ENCODE assay signal across 8 cellular contexts in the genomic region with DNA sequence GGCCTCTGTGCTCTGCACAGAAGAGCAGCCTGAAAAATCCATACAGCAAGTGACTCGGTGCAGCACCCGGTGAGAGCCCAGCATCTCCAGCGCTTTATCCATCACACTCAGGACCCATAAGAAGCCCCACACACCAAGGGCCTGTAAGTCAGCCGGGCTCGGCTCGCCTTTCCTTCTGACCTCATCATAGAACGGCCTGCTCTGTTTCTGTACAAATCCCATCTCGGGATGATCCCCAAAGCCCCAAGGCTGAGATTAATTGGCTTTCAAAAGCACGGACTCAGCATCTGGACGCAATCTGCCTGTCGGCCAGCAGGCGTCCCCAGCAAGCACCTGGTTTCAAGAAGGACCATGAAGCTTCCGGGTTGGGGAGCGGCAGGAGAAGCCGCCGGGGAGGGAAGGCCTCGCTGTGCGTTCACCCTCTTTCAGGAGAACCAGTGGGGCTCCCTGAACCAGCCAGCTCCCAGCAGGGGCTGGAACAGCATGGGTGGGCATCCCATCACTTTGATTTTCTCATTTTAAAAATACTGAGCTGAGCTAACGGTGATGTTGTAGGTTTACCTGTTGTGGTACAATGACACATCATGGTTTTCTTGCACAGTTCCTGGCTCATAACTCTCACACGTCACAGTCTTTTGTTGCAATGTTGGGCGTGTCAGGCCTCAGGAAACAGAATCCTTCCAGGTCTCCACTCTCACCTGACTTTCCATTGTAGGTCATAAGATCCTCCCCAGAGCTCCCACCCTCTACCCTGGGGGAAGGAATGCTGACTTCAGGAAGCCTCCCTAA. TPM values are rescaled to one million over a fixed set of nuclear protein-coding genes. Genes with fewer than 3 reads are reported as not detected.
DNase-seq lines count a peak whose midpoint lies in the region; ATAC-seq, FAIRE-seq and TF ChIP-seq lines count a peak whose summit lies in the region.

No MANE protein-coding gene starts in this region.

- H3K9ac ChIP-seq in keratinocyte (ENCODE audit: control insufficient read depth, extremely low read depth, insufficient read depth, low read length) = peak overlapping the region; percentile 82

- CTCF ChIA-PET in WTC11 (lab: Charles Lee) = interaction anchor here (0.6 to 1.2 kb wide), 26 partner anchors 8 to 348 kb away, joined by 3 to 11 read pairs (median 4); partner anchors contain the start of genes CENPX, DCXR and LRRC45

- POLR2A ChIA-PET in WTC11 (lab: Charles Lee) = no interaction called here

- H3K4me3 Mint-ChIP-seq in WTC11 = no peak overlapping the region

- ATAC-seq in HG03095 (IDR thresholded peaks at IDR 0.05; ENCODE audit: unreplicated experiment) = peak; percentile 73
- ATAC-seq in WTC11 = peak; percentile 91

- H3K9me3 Mint-ChIP-seq in WTC11 = no peaks in the 10 kb centered on the region

- no peaks in the 10 kb centered on the region for H4K20me1 ChIP-seq in keratinocyte (ENCODE audit: control insufficient read depth, extremely low read depth, insufficient read depth, low read length)

- H3K4me2 ChIP-seq in keratinocyte (ENCODE audit: control insufficient read depth, extremely low read depth, insufficient read depth, low read depth, low read length) = peak overlapping the region; percentile 85

- no peaks in the 10 kb centered on the region for H3K9me3 ChIP-seq in keratinocyte (ENCODE audit: control insufficient read depth, low read depth, low read length)

- no peaks in the 10 kb centered on the region for H3K36me3 Mint-ChIP-seq in WTC11

- no peak overlapping the region for H3K27ac Mint-ChIP-seq in WTC11

- DNase-seq in ELF-1 (ENCODE audit: low read depth, low spot score) (peak; percentile 92), NCI-H2227 treated with DMSO at 0.1 percent for 48 hours (lab: John Stamatoyannopoulos, UW) (peak; percentile 65), WTC11 (ENCODE audit: low spot score) (peak; percentile 78), cardiac fibroblast (ENCODE audit: low read depth in 2 of 2) (peak; percentile 92), keratinocyte (ENCODE audit: low read depth, low spot score) (peak; percentile 89), 8988T (no peak)
- DNase-seq in stimulated activated CD4-positive, alpha-beta T cell treated with anti-CD3 and anti-CD28 coated beads, Interleukin-12 subunit alpha, Interleukin-12 subunit beta, amount 100 ng/mL, for 24 hours (ENCODE audit: low read depth in 2 of 2) = peak; percentile 49 to 70

- H3K27me3 ChIP-seq in keratinocyte (ENCODE audit: control insufficient read depth, extremely low read depth, insufficient read depth, low read length) = no peaks in the 10 kb centered on the region

- FAIRE-seq in keratinocyte (lab: Jason Lieb, UNC) = peak; percentile 91

- TF ChIP-seq CTCF in WTC11 (IDR thresholded peaks at IDR 0.05) (peak; percentile 70), cardiac fibroblast (IDR thresholded peaks at IDR 0.05; ENCODE audit: low read depth, low read length) (peak; percentile 93), keratinocyte (optimal IDR thresholded peaks at IDR 0.05 in 1 of 3, IDR thresholded peaks at IDR 0.05 in 1 of 3, conservative IDR thresholded peaks at IDR 0.05 in 1 of 3; ENCODE audit: extremely low read depth in 1 of 3, insufficient read depth in 2 of 3, low read length in 3 of 3) (peak; percentile 85 to 97 (median 89))

- H3K79me2 ChIP-seq in keratinocyte (ENCODE audit: control insufficient read depth, insufficient read depth, low read length) = peaks cover 10% of the 10 kb centered on the region

- dilution Hi-C loops in keratinocyte (cut with MboI; ENCODE audit: extremely low pct_ligation_motif_present, low sequenced_read_pairs) = no loop called here

- H3K36me3 ChIP-seq in keratinocyte (ENCODE audit: control insufficient read depth in 2 of 2, extremely low read depth in 1 of 2, insufficient read depth in 2 of 2, low read length in 2 of 2) = peaks cover 2 to 7% of the 10 kb centered on the region in 2 experiments

- H3K9me1 ChIP-seq in keratinocyte (ENCODE audit: control insufficient read depth, extremely low read depth, insufficient read depth, low read length) = peaks cover 7% of the 10 kb centered on the region

- peaks cover 27% of the 10 kb centered on the region for H3K4me1 ChIP-seq in keratinocyte (ENCODE audit: control insufficient read depth, extremely low read depth, insufficient read depth, low read length)

- peaks cover 10% of the 10 kb centered on the region for H3K4me1 Mint-ChIP-seq in WTC11

- H3K27me3 Mint-ChIP-seq in WTC11 (ENCODE audit: low read depth) = peaks cover 3% of the 10 kb centered on the region; the same call in 1 of the 2 replicates

- H2AFZ ChIP-seq in keratinocyte (ENCODE audit: control insufficient read depth, low read length) = peak overlapping the region; percentile 76

- no peak overlapping the region for H3K4me3 ChIP-seq in cardiac fibroblast (replicated peaks in 1 of 2; ENCODE audit: low read depth in 2 of 2, low read length in 2 of 2)
- H3K4me3 ChIP-seq in keratinocyte (ENCODE audit: control insufficient read depth in 2 of 3, extremely low read depth in 1 of 3, insufficient read depth in 2 of 3, low read depth in 1 of 3, low read length in 3 of 3) = peak overlapping the region; percentile 24 to 66 (median 44)

- H3K27ac ChIP-seq in keratinocyte (ENCODE audit: control insufficient read depth, insufficient read depth, low read length) = peak overlapping the region; percentile 96

TF ChIP-seq in WTC11, 78 proteins besides CTCF, POLR2A, EP300 and RAD21 (continues in another document):
- TF ChIP-seq ZNF423 (CRISPR knock-in tag; IDR thresholded peaks at IDR 0.05) (peak; percentile 35; the same call in 1 of the 2 replicates), ZNF425 (CRISPR knock-in tag; conservative IDR thresholded peaks at IDR 0.05) (no peak), ETV6 (CRISPR knock-in tag; IDR thresholded peaks at IDR 0.05) (no peak), PRDM15 (CRISPR knock-in tag; IDR thresholded peaks at IDR 0.05) (no peak), NR2C2 (CRISPR knock-in tag; IDR thresholded peaks at IDR 0.05) (no peak), GABPB1 (CRISPR knock-in tag; IDR thresholded peaks at IDR 0.05) (peak; percentile 49; the same call in 1 of the 2 replicates), ELF4 (CRISPR knock-in tag; IDR thresholded peaks at IDR 0.05; ENCODE audit: low read depth) (no peak)

RNA-seq across cellular contexts. Expression of gene CCDC57, which starts 6.7 kb away (rescaled TPM):
- 15.1 to 20.0 TPM (median 16.9 TPM) in 3 replicates for total RNA-seq in WTC11 (2021)
- 14.0 to 24.8 TPM (median 19.2 TPM) in 3 replicates for polyA plus RNA-seq in keratinocyte
- 7.6 TPM for polyA plus RNA-seq in keratinocyte (2011; ENCODE audit: low read depth)
- 3.2 and 6.1 TPM in 2 replicates for polyA plus RNA-seq in keratinocyte (2011; cell fraction: cytosol; rRNA removed)
- polyA plus RNA-seq in keratinocyte (2011; cell fraction: nucleus; rRNA removed) = 85.5 and 116 TPM in 2 replicates
- 7.8 and 13.8 TPM in 2 replicates for polyA plus RNA-seq in keratinocyte (2012; ENCODE audit: low replicate concordance)
- polyA minus RNA-seq in keratinocyte = 13.4 to 15.4 TPM (median 13.8 TPM) in 3 replicates
- 11.7 TPM for polyA minus RNA-seq in keratinocyte (2011; cell fraction: cytosol; rRNA and poly(A)+ RNA removed)
- polyA minus RNA-seq in keratinocyte (2011; cell fraction: nucleus; rRNA and poly(A)+ RNA removed) = 23.3 and 29.9 TPM in 2 replicates

RNA-seq across cellular contexts. Expression of gene SLC16A3, which starts 22.9 kb away (rescaled TPM):
- 28.7 to 65.3 TPM (median 58.5 TPM) in 3 replicates for total RNA-seq in WTC11 (2021)
- 35.7 to 112 TPM (median 40.7 TPM) in 3 replicates for polyA plus RNA-seq in keratinocyte
- polyA plus RNA-seq in keratinocyte (2011; ENCODE audit: low read depth) = 2.3 TPM
- polyA plus RNA-seq in keratinocyte (2011; cell fraction: cytosol; rRNA removed) = 10.9 and 32.0 TPM in 2 replicates
- polyA plus RNA-seq in keratinocyte (2011; cell fraction: nucleus; rRNA removed) = 83.4 and 104 TPM in 2 replicates
- 17.6 and 73.8 TPM in 2 replicates for polyA plus RNA-seq in keratinocyte (2012; ENCODE audit: low replicate concordance)
- polyA minus RNA-seq in keratinocyte = 53.8 to 107 TPM (median 83.5 TPM) in 3 replicates
- polyA minus RNA-seq in keratinocyte (2011; cell fraction: cytosol; rRNA and poly(A)+ RNA removed) = 181 TPM
- 161 and 170 TPM in 2 replicates for polyA minus RNA-seq in keratinocyte (2011; cell fraction: nucleus; rRNA and poly(A)+ RNA removed)

Comparison
In these comparisons a context has a peak if more than half of its experiments do, and no peak if none do; other contexts are left out.
1. H3K4me3 ChIP-seq: peak in keratinocyte (3 of 3); none in cardiac fibroblast (0 of 2).
2. Peak in every context shown above with its lines, with median percentiles within 50 percentile points of each other: CTCF ChIP-seq.